ENCODE assay signal across 14 cellular contexts in the genomic region with DNA sequence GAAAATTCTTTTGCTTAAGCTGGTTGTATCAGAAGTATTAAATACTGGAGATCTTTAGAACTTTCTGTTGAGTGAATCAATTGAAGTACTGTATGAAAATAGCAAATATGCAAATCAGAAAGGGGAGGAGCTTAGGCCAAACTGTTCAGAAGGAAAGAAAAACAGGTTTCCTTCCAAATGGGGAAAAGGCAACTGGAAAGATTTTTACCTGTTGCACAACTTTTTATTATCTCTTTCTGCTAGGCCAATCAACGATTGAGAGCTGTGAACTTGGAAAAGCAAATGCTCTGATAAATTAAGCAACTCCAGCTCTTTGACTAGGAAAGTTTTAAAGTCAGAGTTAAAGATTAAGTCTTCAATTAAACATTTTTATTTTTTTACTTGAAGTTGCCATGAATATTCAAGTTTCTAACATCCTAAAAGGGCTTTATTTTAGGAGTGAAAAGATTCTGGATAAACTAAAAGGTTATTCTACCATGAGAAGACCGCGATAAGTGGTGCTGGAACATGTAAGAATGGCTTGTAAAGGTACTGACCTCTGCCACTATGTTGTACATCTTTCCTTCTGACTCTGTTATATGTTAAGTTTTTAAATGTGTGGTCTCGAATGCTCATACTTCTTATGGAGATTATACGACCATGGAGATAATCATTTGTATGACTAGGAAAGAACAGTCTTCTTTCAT. TPM values are rescaled to one million over a fixed set of nuclear protein-coding genes. Genes with fewer than 3 reads are reported as not detected.
A peak's percentile ranks its signal among the peaks of the same experiment; 100 is the strongest.
DNase-seq lines count a peak whose midpoint lies in the region; ATAC-seq, FAIRE-seq and TF ChIP-seq lines count a peak whose summit lies in the region.
"Had no signal": no experiment of that assay in that cellular context is flagged by ENCODE, and none has a peak within 500 bp of the region (broad histone marks: within the 10 kb centered on the region; RNA-seq: fewer than 3 reads in every experiment).

No MANE protein-coding gene starts in this region.

- no peak for TF ChIP-seq POLR2A in K562 (conservative IDR thresholded peaks at IDR 0.05)

- H3K79me2 ChIP-seq in K562 (ENCODE audit: control insufficient read depth, insufficient read depth, low read length) = no peaks in the 10 kb centered on the region

- H3K4me1 ChIP-seq in K562 (replicated peaks in 1 of 2; ENCODE audit: control insufficient read depth in 2 of 2, insufficient read depth in 2 of 2, low read length in 2 of 2) = peaks cover 0 to 10% of the 10 kb centered on the region in 2 experiments; a peak in 3 of 5 replicates
- peaks cover 34% of the 10 kb centered on the region for H3K4me1 ChIP-seq in mucosa of descending colon (ENCODE audit: low read depth)
- H3K4me1 ChIP-seq in upper lobe of right lung = peaks cover 53% of the 10 kb centered on the region

- no peaks in the 10 kb centered on the region for H3K9me1 ChIP-seq in K562 (ENCODE audit: control insufficient read depth, insufficient read depth, low read length)

- ATAC-seq in K562 (no peak), mucosa of descending colon (peak; percentile 63), upper lobe of right lung (peak; percentile 9), T-cell (replicated peaks in 1 of 4) (no peak)
- ATAC-seq: naive thymus-derived CD4-positive, alpha-beta T cell had no signal

- no peaks in the 10 kb centered on the region for H3K9me3 Mint-ChIP-seq in activated naive CD4-positive, alpha-beta T cell treated with anti-CD3 and anti-CD28 coated beads, Interleukin-2, amount 10 ng/mL, durations not matched to agents 7 days and 5 days
- H3K9me3 Mint-ChIP-seq in T-cell = no peaks in the 10 kb centered on the region

- CTCF ChIA-PET in activated naive CD4-positive, alpha-beta T cell treated with anti-CD3 and anti-CD28 coated beads, Interleukin-2, amount 10 ng/mL, durations not matched to agents 7 days and 5 days (lab: Charles Lee) = interaction anchor here (0.7 to 1.7 kb wide), 3 partner anchors 8 to 16 kb away, joined by 3 to 5 read pairs (median 3); no protein-coding TSS in a partner anchor
- CTCF ChIA-PET in K562 (lab: Yijun Ruan, JAX; ENCODE audit: low intra/inter-chr PET ratio) = no interaction called here
- CTCF ChIA-PET in T-cell (lab: Charles Lee) = interaction anchor here in 1 of 2 donors (1.1 kb wide), 1 partner anchor 9 kb away, joined by 3 read pairs; no protein-coding TSS in a partner anchor

- POLR2A ChIA-PET in K562 (lab: Yijun Ruan, JAX) = interaction anchor here (0.9 to 1.3 kb wide), 4 partner anchors 9 to 49 kb away, joined by 3 to 4 read pairs (median 4); no protein-coding TSS in a partner anchor
- POLR2A ChIA-PET in T-cell (lab: Charles Lee) = no interaction called here

- no peak overlapping the region for H3K4me3 Mint-ChIP-seq in activated naive CD4-positive, alpha-beta T cell treated with anti-CD3 and anti-CD28 coated beads, Interleukin-2, amount 10 ng/mL, durations not matched to agents 7 days and 5 days
- no peak overlapping the region for H3K4me3 Mint-ChIP-seq in T-cell

- TF ChIP-seq EP300 in K562 (IDR thresholded peaks at IDR 0.05; ENCODE audit: low read length) = no peak

- no peak overlapping the region for H3K4me2 ChIP-seq in K562 (ENCODE audit: insufficient read depth, low read length)

- no peaks in the 10 kb centered on the region for H3K27me3 Mint-ChIP-seq in activated naive CD4-positive, alpha-beta T cell treated with anti-CD3 and anti-CD28 coated beads, Interleukin-2, amount 10 ng/mL, durations not matched to agents 7 days and 5 days
- H3K27me3 Mint-ChIP-seq in T-cell = no peaks in the 10 kb centered on the region
- H3K27me3 Mint-ChIP-seq: naive thymus-derived CD4-positive, alpha-beta T cell had no signal

- H3K9ac ChIP-seq in K562 (ENCODE audit: insufficient read depth in 1 of 2, low read depth in 2 of 2, low read length in 2 of 2) = no peak overlapping the region

- FAIRE-seq in K562 (lab: Jason Lieb, UNC) = no peak
- FAIRE-seq: keratinocyte had no signal

- H3K4me3 ChIP-seq in K562 = no peak overlapping the region
- H3K4me3 ChIP-seq in mucosa of descending colon = no peak overlapping the region
- H3K4me3 ChIP-seq in upper lobe of right lung = no peak overlapping the region

- H3K36me3 Mint-ChIP-seq in activated naive CD4-positive, alpha-beta T cell treated with anti-CD3 and anti-CD28 coated beads, Interleukin-2, amount 10 ng/mL, durations not matched to agents 7 days and 5 days = peaks cover 20% of the 10 kb centered on the region
- H3K36me3 Mint-ChIP-seq in T-cell = peaks cover 18% of the 10 kb centered on the region

- peaks cover 33% of the 10 kb centered on the region for H3K4me1 Mint-ChIP-seq in activated naive CD4-positive, alpha-beta T cell treated with anti-CD3 and anti-CD28 coated beads, Interleukin-2, amount 10 ng/mL, durations not matched to agents 7 days and 5 days
- peaks cover 17 to 33% (median 31%) of the 10 kb centered on the region in 3 donors for H3K4me1 Mint-ChIP-seq in T-cell

- TF ChIP-seq CTCF in K562 (IDR thresholded peaks at IDR 0.05 in 2 of 3, conservative IDR thresholded peaks at IDR 0.05 in 1 of 3; ENCODE audit: insufficient read depth in 2 of 3, low read depth in 1 of 3, low read length in 3 of 3) (no peak), mucosa of descending colon (IDR thresholded peaks at IDR 0.05) (no peak), upper lobe of right lung (IDR thresholded peaks at IDR 0.05) (no peak), GM10266 (IDR thresholded peaks at IDR 0.05; ENCODE audit: control insufficient read depth, insufficient read depth, low read depth, missing control alignments) (no peak)

- H3K27me3 ChIP-seq in K562 (ENCODE audit: control insufficient read depth in 2 of 2, insufficient read depth in 2 of 2, low read length in 2 of 2) (no peaks in the 10 kb centered on the region), upper lobe of right lung (no peaks in the 10 kb centered on the region)

- no TSS peak for BruUV-seq in K562 (replicated peaks; lab: Mats Ljungman, UMichigan)

- no peak for TF ChIP-seq RAD21 in K562 (CRISPR knock-in tag; conservative IDR thresholded peaks at IDR 0.05 in 1 of 2, IDR thresholded peaks at IDR 0.05 in 1 of 2)

- no peak for DNase-seq in activated naive CD4-positive, alpha-beta T cell treated with anti-CD3 and anti-CD28 coated beads, Interleukin-2, amount 10 ng/mL, durations not matched to agents 7 days and 5 days
- DNase-seq in activated naive CD4-positive, alpha-beta T cell treated with anti-CD3 and anti-CD28 coated beads, Interleukin-2, amount 50 U/mL, for 16 hours = no peak
- DNase-seq in K562 (ENCODE audit: extremely low read depth in 1 of 4, low spot score in 3 of 4) (no peak), mucosa of descending colon (no peak), upper lobe of right lung (no peak), GM10266 (ENCODE audit: extremely low spot score) (no peak), T-cell (no peak)
- no peak for DNase-seq in stimulated activated CD4-positive, alpha-beta T cell treated with anti-CD3 and anti-CD28 coated beads, Interleukin-1b, Interleukin-23, amount 100 ng/mL, for 48 hours
- DNase-seq: amniotic stem cell; DMS153; naive thymus-derived CD4-positive, alpha-beta T cell; NCI-H146; NCI-H510A had no signal

- intact Hi-C loops in K562 (cut with micrococcal nuclease) (no loop called here), mucosa of descending colon (cut with DNase I, micrococcal nuclease) (no loop called here), upper lobe of right lung (cut with DNase I) (no loop called here)

- H2AFZ ChIP-seq in K562 (ENCODE audit: low read depth, low read length) = no peak overlapping the region

- H3K36me3 ChIP-seq in K562 (ENCODE audit: control insufficient read depth, insufficient read depth, low read length) (no peaks in the 10 kb centered on the region), mucosa of descending colon (ENCODE audit: low read depth) (no peaks in the 10 kb centered on the region), upper lobe of right lung (no peaks in the 10 kb centered on the region)

- H4K20me1 ChIP-seq in K562 (replicated peaks; ENCODE audit: control insufficient read depth, insufficient read depth, low read length) = no peaks in the 10 kb centered on the region

- H3K27ac ChIP-seq in K562 (ENCODE audit: extremely low read depth, low read depth, low read length) (no peak overlapping the region), upper lobe of right lung (no peak overlapping the region)

- peak overlapping the region; percentile 6 for H3K27ac Mint-ChIP-seq in activated naive CD4-positive, alpha-beta T cell treated with anti-CD3 and anti-CD28 coated beads, Interleukin-2, amount 10 ng/mL, durations not matched to agents 7 days and 5 days
- H3K27ac Mint-ChIP-seq in T-cell = no peak overlapping the region

- in situ Hi-C loops in K562 (cut with MboI) = no loop called here

- WGBS in K562 (ENCODE audit: insufficient coverage, low coverage, missing lambda C conversion rate) = 49% methylated on average over 5 of the region's 5 CpGs

- H3K9me3 ChIP-seq in K562 (replicated peaks; ENCODE audit: control insufficient read depth, insufficient read depth, low read depth, low read length) = no peaks in the 10 kb centered on the region
- H3K9me3 ChIP-seq in mucosa of descending colon = no peaks in the 10 kb centered on the region
- no peaks in the 10 kb centered on the region for H3K9me3 ChIP-seq in upper lobe of right lung

RNA-seq across cellular contexts. Expression of a gene that starts 16.5 kb away (rescaled TPM):
- 8.4 and 10.3 TPM in 2 replicates for total RNA-seq in K562 (2011; cell fraction: chromatin; rRNA removed; ENCODE audit: low replicate concordance)
- 4.1 and 4.8 TPM in 2 replicates for total RNA-seq in K562 (2011; cell fraction: nucleolus; rRNA removed)
- total RNA-seq in K562 (2011; cell fraction: nucleoplasm; rRNA removed) = 9.6 and 13.8 TPM in 2 replicates
- total RNA-seq in K562 (2014; rRNA removed) (2.2 TPM in 2 replicates), K562 (2014; rRNA removed; fragmentation: Illumina TruSeq; extraction: Trizol) (2.2 and 3.2 TPM in 2 replicates), K562 (2015; rRNA removed; fragmentation: Illumina TruSeq; extraction: Trizol) (2.9 and 3.5 TPM in 2 replicates), K562 (2021) (3.8 and 4.7 TPM in 2 replicates), mucosa of descending colon (10 to 100 TPM in 2 of 3 donors, 1 to 10 TPM in 1; 10.0 to 21.5 (median 12.2) TPM), upper lobe of right lung (28.7 TPM), T-cell (1 to 10 TPM; 3.3 to 7.5 (median 5.7) TPM)
- polyA plus RNA-seq in K562 (2011; rRNA removed) (2.6 and 3.1 TPM in 2 replicates), K562 (2014; fragmentation: Illumina TruSeq; extraction: Trizol) (1.4 and 1.6 TPM in 2 replicates), K562 (2014; fragmentation: Nextera tagmentation; extraction: Ambion mirVana) (1 to 10 TPM; 1.0 to 1.9 TPM), K562 (2014; rRNA removed) (1.8 and 2.4 TPM in 2 replicates)
- polyA plus RNA-seq in K562 (2011; cell fraction: cytosol; rRNA removed) = 1.3 and 1.8 TPM in 2 replicates
- 5.6 and 5.7 TPM in 2 replicates for polyA plus RNA-seq in K562 (2011; cell fraction: nucleus; rRNA removed)
- 1.8 and 2.8 TPM in 2 replicates for polyA plus RNA-seq in K562 (2012)
- polyA minus RNA-seq in K562 (2011; rRNA and poly(A)+ RNA removed) = 5.3 and 6.9 TPM in 2 replicates
- 2.7 and 3.2 TPM in 2 replicates for polyA minus RNA-seq in K562 (2011; cell fraction: cytosol; rRNA and poly(A)+ RNA removed)
- polyA minus RNA-seq in K562 (2011; cell fraction: nucleus; rRNA and poly(A)+ RNA removed) = 3.9 and 6.3 TPM in 2 replicates

RNA-seq across cellular contexts. Expression of a gene that starts 16.9 kb away (rescaled TPM):
- 5.6 and 11.9 TPM in 2 replicates for total RNA-seq in K562 (2011; cell fraction: chromatin; rRNA removed; ENCODE audit: low replicate concordance)
- 3.3 and 3.7 TPM in 2 replicates for total RNA-seq in K562 (2011; cell fraction: nucleolus; rRNA removed)
- total RNA-seq in K562 (2011; cell fraction: nucleoplasm; rRNA removed) = 8.4 and 14.1 TPM in 2 replicates
- total RNA-seq in K562 (2014; rRNA removed) (22.0 and 32.7 TPM in 2 replicates), K562 (2014; rRNA removed; fragmentation: Illumina TruSeq; extraction: Trizol) (26.2 and 28.2 TPM in 2 replicates), K562 (2015; rRNA removed; fragmentation: Illumina TruSeq; extraction: Trizol) (26.0 and 26.5 TPM in 2 replicates), K562 (2021) (17.5 and 18.9 TPM in 2 replicates), mucosa of descending colon (10 to 100 TPM; 16.4 to 25.2 (median 17.3) TPM), upper lobe of right lung (28.9 TPM), T-cell (10 to 100 TPM; 16.2 to 23.6 (median 19.6) TPM)
- polyA plus RNA-seq in K562 (2011; rRNA removed) (26.9 and 32.7 TPM in 2 replicates), K562 (2014; fragmentation: Illumina TruSeq; extraction: Trizol) (36.9 and 40.2 TPM in 2 replicates), K562 (2014; fragmentation: Nextera tagmentation; extraction: Ambion mirVana) (10 to 100 TPM; 40.0 to 44.1 TPM), K562 (2014; rRNA removed) (26.3 and 27.3 TPM in 2 replicates)
- 9.0 and 16.7 TPM in 2 replicates for polyA plus RNA-seq in K562 (2011; cell fraction: cytosol; rRNA removed)
- 7.8 and 12.3 TPM in 2 replicates for polyA plus RNA-seq in K562 (2011; cell fraction: nucleus; rRNA removed)
- 24.3 and 54.4 TPM in 2 replicates for polyA plus RNA-seq in K562 (2012)
- 18.1 and 18.9 TPM in 2 replicates for polyA minus RNA-seq in K562 (2011; rRNA and poly(A)+ RNA removed)
- 5.5 and 9.6 TPM in 2 replicates for polyA minus RNA-seq in K562 (2011; cell fraction: cytosol; rRNA and poly(A)+ RNA removed)
- 2.6 and 5.8 TPM in 2 replicates for polyA minus RNA-seq in K562 (2011; cell fraction: nucleus; rRNA and poly(A)+ RNA removed)

Comparison
In these comparisons a context has a peak if more than half of its experiments do, and no peak if none do; other contexts are left out.
1. ATAC-seq: peak in mucosa of descending colon (single experiment) and upper lobe of right lung (single experiment); none in K562 (single experiment) and T-cell (0 of 4).